ENCODE assay signal across 31 cellular contexts in genomic region chr2:239140346-239141020, GRCh38.
"Had no signal": no experiment of that assay in that cellular context is flagged by ENCODE, and none has a peak within 500 bp of the region (broad histone marks: within the 10 kb centered on the region; RNA-seq: fewer than 3 reads in every experiment).

No MANE protein-coding gene starts in this region.

- H3K4me3 Mint-ChIP-seq: activated naive CD4-positive, alpha-beta T cell treated with anti-CD3 and anti-CD28 coated beads for 36 hours; activated naive CD8-positive, alpha-beta T cell treated with anti-CD3 and anti-CD28 coated beads, Interleukin-2, amount 10 ng/mL, durations not matched to agents 7 days and 5 days; central memory CD8-positive, alpha-beta T cell; nephron; stimulated activated effector memory CD8-positive, alpha-beta T cell treated with anti-CD3 and anti-CD28 coated beads, Interleukin-12 subunit alpha, Interleukin-12 subunit beta, amount 100 ng/mL, for 72 hours; stimulated activated naive CD8-positive, alpha-beta T cell treated with anti-CD3 and anti-CD28 coated beads, Interleukin-15, Interleukin-2, amounts not matched to agents 100 ng/mL and 50 ng/mL, for 24 hours; T-helper 1 cell treated with Interleukin-12 subunit alpha and Interleukin-12 subunit beta and Interleukin-4 antibody, amounts not matched to agents 30 μg/mL and 1 μg/mL, for 36 hours had no signal

- H3K4me1 Mint-ChIP-seq: nephron had no signal

- H3K27me3 Mint-ChIP-seq: activated naive CD8-positive, alpha-beta T cell treated with anti-CD3 and anti-CD28 coated beads, Interleukin-2, amount 10 ng/mL, durations not matched to agents 7 days and 5 days; central memory CD8-positive, alpha-beta T cell; progenitor cell of endocrine pancreas; stimulated activated naive CD8-positive, alpha-beta T cell treated with anti-CD3 and anti-CD28 coated beads, Interleukin-15, Interleukin-2, amounts not matched to agents 100 ng/mL and 50 ng/mL, for 24 hours had no signal

- ATAC-seq: activated CD4-positive, CD25-positive, alpha-beta regulatory T cell treated with anti-CD3 and anti-CD28 coated beads, Interleukin-2, amount 50 U/mL, for 24 hours; stimulated activated effector memory CD8-positive, alpha-beta T cell treated with anti-CD3 and anti-CD28 coated beads, Interleukin-12 subunit alpha, Interleukin-12 subunit beta, amount 100 ng/mL, for 72 hours had no signal

- DNase-seq: activated CD4-positive, alpha-beta T cell treated with anti-CD3 and anti-CD28 coated beads for 48 hours; activated CD4-positive, alpha-beta T cell treated with anti-CD3 and anti-CD28 coated beads, Interleukin-2, amount 50 U/mL, for 48 hours; activated CD8-positive, alpha-beta memory T cell treated with anti-CD3 and anti-CD28 coated beads for 24 hours; activated effector memory CD4-positive, alpha-beta T cell treated with Interleukin-2 at 50 U/mL for 16 hours; activated naive CD4-positive, alpha-beta T cell treated with anti-CD3 and anti-CD28 coated beads for 36 hours; activated naive CD8-positive, alpha-beta T cell treated with anti-CD3 and anti-CD28 coated beads, Interleukin-2, amount 10 ng/mL, durations not matched to agents 7 days and 5 days; colonic mucosa; effector memory CD4-positive, alpha-beta T cell; foreskin melanocyte; islet precursor cell; mammary epithelial cell; retina; sigmoid colon; small intestine; stimulated activated CD4-positive, alpha-beta T cell treated with anti-CD3 and anti-CD28 coated beads, Interleukin-4, amount 100 ng/mL, for 24 hours; substantia nigra; T-helper 9 cell; thyroid gland; WERI-Rb-1 had no signal

- H3K27ac Mint-ChIP-seq: activated naive CD4-positive, alpha-beta T cell treated with anti-CD3 and anti-CD28 coated beads for 36 hours; activated naive CD8-positive, alpha-beta T cell treated with anti-CD3 and anti-CD28 coated beads, Interleukin-2, amount 10 ng/mL, durations not matched to agents 7 days and 5 days; nephron; progenitor cell of endocrine pancreas; stimulated activated effector memory CD8-positive, alpha-beta T cell treated with anti-CD3 and anti-CD28 coated beads, Interleukin-12 subunit alpha, Interleukin-12 subunit beta, amount 100 ng/mL, for 72 hours; stimulated activated naive CD8-positive, alpha-beta T cell treated with anti-CD3 and anti-CD28 coated beads, Interleukin-15, Interleukin-2, amounts not matched to agents 100 ng/mL and 50 ng/mL, for 24 hours; T-helper 1 cell treated with Interleukin-12 subunit alpha and Interleukin-12 subunit beta and Interleukin-4 antibody, amounts not matched to agents 30 μg/mL and 1 μg/mL, for 36 hours had no signal

- H3K36me3 ChIP-seq: breast epithelium, colonic mucosa, WERI-Rb-1 had no signal

- H3K27ac ChIP-seq: breast epithelium, colonic mucosa, thyroid gland, upper lobe of left lung, vagina, WERI-Rb-1 had no signal

- H3K4me3 ChIP-seq: breast epithelium, colonic mucosa, sigmoid colon, thyroid gland, upper lobe of left lung, vagina had no signal

- H3K27me3 ChIP-seq: breast epithelium, colonic mucosa, sigmoid colon, thyroid gland, upper lobe of left lung, vagina had no signal

- FAIRE-seq: astrocyte, small intestine, TTC549 had no signal

- H3K9me3 Mint-ChIP-seq: activated naive CD4-positive, alpha-beta T cell treated with anti-CD3 and anti-CD28 coated beads for 36 hours; activated naive CD8-positive, alpha-beta T cell treated with anti-CD3 and anti-CD28 coated beads, Interleukin-2, amount 10 ng/mL, durations not matched to agents 7 days and 5 days; central memory CD8-positive, alpha-beta T cell; nephron; stimulated activated naive CD8-positive, alpha-beta T cell treated with anti-CD3 and anti-CD28 coated beads, Interleukin-15, Interleukin-2, amounts not matched to agents 100 ng/mL and 50 ng/mL, for 24 hours had no signal

- H3K9me3 ChIP-seq: breast epithelium, colonic mucosa, sigmoid colon, thyroid gland, upper lobe of left lung, vagina had no signal

- H3K4me1 ChIP-seq: breast epithelium, colonic mucosa, thyroid gland, upper lobe of left lung, vagina had no signal
